ENCODE assay signal across 31 cellular contexts in the genomic region with DNA sequence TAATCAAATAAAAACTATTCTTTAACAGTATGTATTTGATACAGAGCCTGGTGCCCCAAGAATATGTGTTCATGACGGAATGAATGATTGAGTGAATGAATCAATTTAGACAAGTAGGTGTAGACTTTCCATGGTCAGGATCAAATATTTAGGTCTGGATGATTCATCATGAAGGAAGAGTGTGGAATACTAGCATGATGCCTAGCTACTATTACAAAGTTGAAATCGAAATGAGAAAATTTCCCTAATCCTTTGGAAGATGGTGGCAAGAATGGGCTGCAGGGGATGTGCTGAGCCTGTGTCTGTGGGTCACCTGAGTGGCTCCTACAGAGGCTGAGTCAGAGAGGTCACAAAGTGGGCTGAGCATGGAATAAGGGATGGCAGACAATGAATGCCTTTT. TPM values are rescaled to one million over a fixed set of nuclear protein-coding genes. Genes with fewer than 3 reads are reported as not detected.
DNase-seq lines count a peak whose midpoint lies in the region; ATAC-seq, FAIRE-seq and TF ChIP-seq lines count a peak whose summit lies in the region.
"Had no signal": no experiment of that assay in that cellular context is flagged by ENCODE, and none has a peak within 500 bp of the region (broad histone marks: within the 10 kb centered on the region; RNA-seq: fewer than 3 reads in every experiment).

No MANE protein-coding gene starts in this region.

- no peak overlapping the region for H3K4me3 Mint-ChIP-seq in activated CD8-positive, alpha-beta T cell treated with anti-CD3 and anti-CD28 coated beads, Interleukin-2, amount 10 ng/mL, durations not matched to agents 7 days and 5 days
- H3K4me3 Mint-ChIP-seq: CD4-positive, alpha-beta memory T cell; central memory CD8-positive, alpha-beta T cell; naive thymus-derived CD8-positive, alpha-beta T cell; T-helper 1 cell treated with Interleukin-12 subunit alpha and Interleukin-12 subunit beta and Interleukin-4 antibody, amounts not matched to agents 30 μg/mL and 1 μg/mL, for 36 hours had no signal

- H3K4me3 ChIP-seq in hepatocyte: no peak overlapping the region
- no peak overlapping the region for H3K4me3 ChIP-seq in thyroid gland (replicated peaks in 1 of 3)
- H3K4me3 ChIP-seq: ascending aorta, gastrocnemius medialis, thoracic aorta had no signal

- no peak for ATAC-seq in GM19463 (IDR thresholded peaks at IDR 0.05; ENCODE audit: unreplicated experiment)
- ATAC-seq in activated CD8-positive, alpha-beta T cell treated with anti-CD3 and anti-CD28 coated beads, Interleukin-2, amount 10 ng/mL, durations not matched to agents 7 days and 5 days: no peak
- ATAC-seq: gastrocnemius medialis; left ventricle myocardium superior; naive thymus-derived CD8-positive, alpha-beta T cell had no signal

- H3K79me2 ChIP-seq in hepatocyte: peaks cover 13% of the 10 kb centered on the region

- H3K9me2 ChIP-seq in hepatocyte (replicated peaks; ENCODE audit: insufficient read depth): no peaks in the 10 kb centered on the region

- no peaks in the 10 kb centered on the region for H3K36me3 ChIP-seq in hepatocyte (replicated peaks; ENCODE audit: insufficient read depth, low read depth)
- no peaks in the 10 kb centered on the region for H3K36me3 ChIP-seq in thyroid gland
- H3K36me3 ChIP-seq: ascending aorta, gastrocnemius medialis, thoracic aorta had no signal

- H4K20me1 ChIP-seq in hepatocyte (ENCODE audit: insufficient read depth, poor library complexity, severe bottlenecking): no peaks in the 10 kb centered on the region

- no peaks in the 10 kb centered on the region for H3K9me3 Mint-ChIP-seq in activated CD8-positive, alpha-beta T cell treated with anti-CD3 and anti-CD28 coated beads, Interleukin-2, amount 10 ng/mL, durations not matched to agents 7 days and 5 days (ENCODE audit: insufficient read depth)
- H3K9me3 Mint-ChIP-seq: activated T-helper 2 cell treated with anti-CD3 and anti-CD28 coated beads, Interferon-gamma antibody, Interleukin-2, Interleukin-4, amounts not matched to agents 10 μg/mL and 5 μg/mL and 100 μg/mL, durations not matched to agents 14 hours and 24 hours and 36 hours; CD4-positive, alpha-beta memory T cell; central memory CD8-positive, alpha-beta T cell; naive thymus-derived CD8-positive, alpha-beta T cell; T-helper 1 cell treated with Interleukin-12 subunit alpha and Interleukin-12 subunit beta and Interleukin-4 antibody, amounts not matched to agents 30 μg/mL and 1 μg/mL, for 36 hours had no signal

- peak; percentile 87 for FAIRE-seq in D721Med (lab: Jason Lieb, UNC)
- FAIRE-seq: GM18507, islet of Langerhans, TTC549 had no signal

- no peaks in the 10 kb centered on the region for H3K27me3 Mint-ChIP-seq in activated CD8-positive, alpha-beta T cell treated with anti-CD3 and anti-CD28 coated beads, Interleukin-2, amount 10 ng/mL, durations not matched to agents 7 days and 5 days (ENCODE audit: low read depth)
- H3K27me3 Mint-ChIP-seq: activated naive CD8-positive, alpha-beta T cell; CD4-positive, alpha-beta memory T cell; central memory CD8-positive, alpha-beta T cell; naive thymus-derived CD8-positive, alpha-beta T cell had no signal

- CTCF ChIA-PET in activated CD8-positive, alpha-beta T cell treated with anti-CD3 and anti-CD28 coated beads, Interleukin-2, amount 10 ng/mL, durations not matched to agents 7 days and 5 days (lab: Charles Lee): no interaction called here

- H2AFZ ChIP-seq in hepatocyte: no peak overlapping the region

- H3K36me3 Mint-ChIP-seq in activated CD8-positive, alpha-beta T cell treated with anti-CD3 and anti-CD28 coated beads, Interleukin-2, amount 10 ng/mL, durations not matched to agents 7 days and 5 days (ENCODE audit: low read depth): peaks cover 6% of the 10 kb centered on the region

- H3K4me1 Mint-ChIP-seq in activated CD8-positive, alpha-beta T cell treated with anti-CD3 and anti-CD28 coated beads, Interleukin-2, amount 10 ng/mL, durations not matched to agents 7 days and 5 days (ENCODE audit: low read depth): peaks cover 28% of the 10 kb centered on the region

- WGBS in hepatocyte (ENCODE audit: low lambda C conversion rate, missing lambda C conversion rate): 99% methylated on average over 2 of the region's 2 CpGs
- WGBS in thyroid gland, 2 donors: 87 to 93% methylated on average over 2 of the region's 2 CpGs

- TF ChIP-seq CTCF in D721Med (IDR thresholded peaks at IDR 0.05; ENCODE audit: insufficient read depth, missing control alignments) (no peak), hepatocyte (IDR thresholded peaks at IDR 0.05; ENCODE audit: poor library complexity) (no peak), thyroid gland (IDR thresholded peaks at IDR 0.05) (no peak)

- intact Hi-C loops in thyroid gland (cut with DNase I): no loop called here

- H3K9me3 ChIP-seq in hepatocyte (ENCODE audit: low read depth) (no peaks in the 10 kb centered on the region), thyroid gland (no peaks in the 10 kb centered on the region)
- H3K9me3 ChIP-seq: ascending aorta, gastrocnemius medialis, thoracic aorta had no signal

- TF ChIP-seq POLR2A in thyroid gland (IDR thresholded peaks at IDR 0.05): no peak

- H3K27ac ChIP-seq in hepatocyte (no peak overlapping the region), thyroid gland (no peak overlapping the region)
- H3K27ac ChIP-seq: ascending aorta, gastrocnemius medialis, thoracic aorta had no signal

- no peaks in the 10 kb centered on the region for H3K27me3 ChIP-seq in hepatocyte
- H3K27me3 ChIP-seq in thyroid gland: no peaks in the 10 kb centered on the region
- H3K27me3 ChIP-seq: ascending aorta, gastrocnemius medialis had no signal

- H3K4me1 ChIP-seq in hepatocyte (ENCODE audit: insufficient read depth) (no peaks in the 10 kb centered on the region), thyroid gland (peaks cover 7 to 15% of the 10 kb centered on the region in 2 donors)

- H3K27ac Mint-ChIP-seq in activated CD8-positive, alpha-beta T cell treated with anti-CD3 and anti-CD28 coated beads, Interleukin-2, amount 10 ng/mL, durations not matched to agents 7 days and 5 days: no peak overlapping the region
- H3K27ac Mint-ChIP-seq: activated naive CD8-positive, alpha-beta T cell; activated T-helper 2 cell treated with anti-CD3 and anti-CD28 coated beads, Interferon-gamma antibody, Interleukin-2, Interleukin-4, amounts not matched to agents 10 μg/mL and 5 μg/mL and 100 μg/mL, durations not matched to agents 14 hours and 24 hours and 36 hours; naive thymus-derived CD8-positive, alpha-beta T cell; T-helper 1 cell treated with Interleukin-12 subunit alpha and Interleukin-12 subunit beta and Interleukin-4 antibody, amounts not matched to agents 30 μg/mL and 1 μg/mL, for 36 hours had no signal

- H3K4me2 ChIP-seq in hepatocyte: no peak overlapping the region

- POLR2A ChIA-PET in activated CD8-positive, alpha-beta T cell treated with anti-CD3 and anti-CD28 coated beads, Interleukin-2, amount 10 ng/mL, durations not matched to agents 7 days and 5 days (lab: Charles Lee): interaction anchor here (0.6 kb wide), 1 partner anchor 13 kb away, joined by 3 read pairs; no protein-coding TSS in a partner anchor

- no peak for DNase-seq in D721Med (ENCODE audit: insufficient read length, low spot score)
- peak; percentile 55 for DNase-seq in HCEC 1CT
- DNase-seq in RPMI7951 (ENCODE audit: low read depth): peak; percentile 49
- DNase-seq in iris pigment epithelial cell (ENCODE audit: low read depth): peak; percentile 25
- no peak for DNase-seq in hepatocyte (ENCODE audit: low spot score)
- DNase-seq in thyroid gland: no peak
- no peak for DNase-seq in activated CD8-positive, alpha-beta T cell treated with anti-CD3 and anti-CD28 coated beads, Interleukin-2, amount 10 ng/mL, durations not matched to agents 7 days and 5 days
- DNase-seq: activated CD4-positive, alpha-beta T cell treated with anti-CD3 and anti-CD28 coated beads, Interleukin-2, amount 50 U/mL, for 48 hours; activated CD8-positive, alpha-beta memory T cell treated with anti-CD3 and anti-CD28 coated beads, Interleukin-2, amount 50 U/mL, for 4 hours; CD4-positive, alpha-beta memory T cell; gastrocnemius medialis; hypothalamus; left ventricle myocardium superior; midbrain; naive thymus-derived CD8-positive, alpha-beta T cell; NCI-H2171; NK-92 treated with Interleukin-12 subunit alpha and Interleukin-12 subunit beta, amount 100 ng/mL, for 24 hours; nucleus accumbens; stimulated activated naive CD4-positive, alpha-beta T cell treated with Interleukin-2 at 50 U/mL for 16 hours had no signal

RNA-seq across cellular contexts. Expression of gene MALT1, which starts 3.1 kb away (rescaled TPM):
- total RNA-seq in RPMI7951 (2014; rRNA removed; shearing (Covaris generic)): 35.8 and 45.7 TPM in 2 replicates
- total RNA-seq in hepatocyte (31.3 and 35.9 TPM in 2 replicates), thyroid gland (10 to 100 TPM; 26.3 to 42.1 (median 30.2) TPM)
- polyA plus RNA-seq in hepatocyte: 9.7 and 14.9 TPM in 2 replicates
- 10 to 100 TPM; 52.7 to 57.1 TPM for total RNA-seq in activated CD8-positive, alpha-beta T cell treated with anti-CD3 and anti-CD28 coated beads, Interleukin-2, amount 10 ng/mL, durations not matched to agents 7 days and 5 days

RNA-seq across cellular contexts. Expression of gene ALPK2, which starts 39.3 kb away (rescaled TPM):
- total RNA-seq in RPMI7951 (2014; rRNA removed; shearing (Covaris generic)): 13.6 and 16.6 TPM in 2 replicates
- 22.8 and 25.0 TPM in 2 replicates for total RNA-seq in hepatocyte
- 13.6 and 18.5 TPM in 2 replicates for polyA plus RNA-seq in hepatocyte
- total RNA-seq in thyroid gland: under 1 TPM in 1 of 4 donors, not detected in 3; 0.11 TPM
- not detected for total RNA-seq in activated CD8-positive, alpha-beta T cell treated with anti-CD3 and anti-CD28 coated beads, Interleukin-2, amount 10 ng/mL, durations not matched to agents 7 days and 5 days
- total RNA-seq: ascending aorta, pulmonary artery endothelial cell, SK-MEL-5, thoracic aorta had no signal
- polyA plus RNA-seq: naive thymus-derived CD8-positive, alpha-beta T cell had no signal

Comparison
In these comparisons a context has a peak if more than half of its experiments do, and no peak if none do; other contexts are left out.
1. DNase-seq: peak in HCEC 1CT (single experiment), RPMI7951 (single experiment) and iris pigment epithelial cell (single experiment); none in D721Med (single experiment), hepatocyte (single experiment), thyroid gland (0 of 2) and activated CD8-positive, alpha-beta T cell treated with anti-CD3 and anti-CD28 coated beads, Interleukin-2, amount 10 ng/mL, durations not matched to agents 7 days and 5 days (single experiment).
2. RNA of gene ALPK2, which starts 39.3 kb away (total RNA-seq): 22.8 to 25.0 TPM in hepatocyte and 13.6 to 16.6 TPM in RPMI7951; 0.11 TPM in thyroid gland and not detected in activated CD8-positive, alpha-beta T cell treated with anti-CD3 and anti-CD28 coated beads, Interleukin-2, amount 10 ng/mL, durations not matched to agents 7 days and 5 days; every median in the first group is over 10 times any median in the second.